ENCODE assay signal across 17 cellular contexts in the genomic region with DNA sequence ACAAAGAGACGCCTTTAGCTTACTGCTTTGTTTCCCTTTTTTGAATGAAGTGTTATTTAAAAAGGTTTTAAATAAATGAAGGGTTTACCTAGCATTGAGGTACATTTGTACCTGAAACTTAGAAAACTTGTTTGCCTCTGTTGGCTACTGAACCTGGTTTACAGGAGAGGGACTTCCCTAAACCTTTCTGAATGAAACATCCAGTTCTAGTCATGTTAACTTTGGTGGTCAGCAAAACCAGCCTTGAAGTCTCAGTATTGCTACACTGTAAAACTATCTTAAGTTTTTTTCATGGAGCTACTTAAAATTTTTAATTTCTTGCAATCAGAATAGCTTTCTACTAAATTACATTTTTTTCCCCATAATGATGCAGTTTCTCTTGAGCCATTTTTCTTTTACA. TPM values are rescaled to one million over a fixed set of nuclear protein-coding genes. Genes with fewer than 3 reads are reported as not detected.
DNase-seq lines count a peak whose midpoint lies in the region; ATAC-seq, FAIRE-seq and TF ChIP-seq lines count a peak whose summit lies in the region.
"Had no signal": no experiment of that assay in that cellular context is flagged by ENCODE, and none has a peak within 500 bp of the region (broad histone marks: within the 10 kb centered on the region; RNA-seq: fewer than 3 reads in every experiment).

No MANE protein-coding gene starts in this region.

- H3K4me1 ChIP-seq in H1 (replicated peaks in 1 of 4; ENCODE audit: control insufficient read depth in 3 of 4, insufficient read depth in 4 of 4, low read length in 3 of 4) (peaks cover 2 to 29% (median 16%) of the 10 kb centered on the region in 4 experiments; a peak in 6 of 7 replicates), osteoblast (ENCODE audit: insufficient read depth, low read length) (peaks cover 68% of the 10 kb centered on the region), suprapubic skin (peaks cover 8% of the 10 kb centered on the region), adrenal gland (replicated peaks in 1 of 2) (peaks cover 6 to 18% of the 10 kb centered on the region in 2 donors)

- no peaks in the 10 kb centered on the region for H3K79me1 ChIP-seq in H1 (ENCODE audit: low read depth, low read length)

- WGBS in H1 (ENCODE audit: extremely low coverage in 1 of 2, insufficient coverage in 1 of 2, insufficient read length in 1 of 2, insufficient replicate concordance in 2 of 2, low coverage in 1 of 2, low lambda C conversion rate in 2 of 2, missing lambda C conversion rate in 1 of 2), 2 experiments, result 45% methylated on average over 1 of the region's 1 CpG; no CpG with 5 or more reads in 1 of the 2 experiments
- 88% methylated on average over 1 of the region's 1 CpG for WGBS in suprapubic skin
- WGBS in adrenal gland, 4 donors, result 92 to 100% (median 95%) methylated on average over 1 of the region's 1 CpG

- H3K4me3 ChIP-seq in H1 (ENCODE audit: extremely low read depth in 1 of 4, insufficient read depth in 2 of 4, low read depth in 3 of 4, low read length in 4 of 4), result no peak overlapping the region
- H3K4me3 ChIP-seq in osteoblast (ENCODE audit: insufficient read depth, low read length), result no peak overlapping the region
- H3K4me3 ChIP-seq in suprapubic skin, result no peak overlapping the region
- H3K4me3 ChIP-seq in adrenal gland, result no peak overlapping the region
- H3K4me3 ChIP-seq: body of pancreas, coronary artery, MG63 had no signal

- H3K14ac ChIP-seq in H1 (ENCODE audit: insufficient read length), result no peak overlapping the region

- H3K27ac ChIP-seq in H1 (ENCODE audit: low read depth, low read length), result peak overlapping the region; percentile 47; the same call in 1 of the 2 replicates
- peak overlapping the region; percentile 98 for H3K27ac ChIP-seq in osteoblast (ENCODE audit: low read depth, low read length)
- H3K27ac ChIP-seq in suprapubic skin, result no peak overlapping the region
- peak overlapping the region in 1 of 5 donors; percentile 37 for H3K27ac ChIP-seq in adrenal gland

- no peak overlapping the region for H3K18ac ChIP-seq in H1 (ENCODE audit: extremely low read depth, low read length)

- no peak overlapping the region for H3K4ac ChIP-seq in H1 (replicated peaks; ENCODE audit: insufficient read length, low read depth, low read length)

- TF ChIP-seq RAD21 in H1 (IDR thresholded peaks at IDR 0.05 in 1 of 2, conservative IDR thresholded peaks at IDR 0.05 in 1 of 2; ENCODE audit: low read depth in 2 of 2, low read length in 2 of 2), result no peak

- H3K27me3 ChIP-seq in H1 (replicated peaks in 1 of 4; ENCODE audit: control insufficient read depth in 3 of 4, extremely low read depth in 1 of 4, insufficient read depth in 3 of 4, low read length in 3 of 4) (no peaks in the 10 kb centered on the region), osteoblast (ENCODE audit: insufficient read depth, low read length) (no peaks in the 10 kb centered on the region), suprapubic skin (no peaks in the 10 kb centered on the region), adrenal gland (no peaks in the 10 kb centered on the region)
- H3K27me3 ChIP-seq: body of pancreas, MG63 had no signal

- TF ChIP-seq EP300 in H1 (IDR thresholded peaks at IDR 0.05; ENCODE audit: borderline replicate concordance in 1 of 2, low read depth in 2 of 2, low read length in 2 of 2), result no peak
- no peak for TF ChIP-seq EP300 in suprapubic skin (IDR thresholded peaks at IDR 0.05)

- H3K9me3 ChIP-seq in H1 (ENCODE audit: insufficient read depth in 2 of 2, low read depth in 1 of 2, low read length in 1 of 2), result no peaks in the 10 kb centered on the region
- H3K9me3 ChIP-seq in osteoblast (ENCODE audit: low read depth, low read length), result no peaks in the 10 kb centered on the region
- H3K9me3 ChIP-seq in suprapubic skin, result no peaks in the 10 kb centered on the region
- H3K9me3 ChIP-seq in adrenal gland (replicated peaks in 1 of 3), result no peaks in the 10 kb centered on the region
- H3K9me3 ChIP-seq: body of pancreas, MG63 had no signal

- FAIRE-seq in GM12891 (lab: Jason Lieb, UNC), result no peak
- peak; percentile 62 for FAIRE-seq in H1 (lab: Jason Lieb, UNC)
- no peak for FAIRE-seq in H54 (lab: Jason Lieb, UNC)

- no peak overlapping the region for H2BK120ac ChIP-seq in H1 (replicated peaks; ENCODE audit: low read depth, low read length)

- no peak for TF ChIP-seq CTCF in H1 (IDR thresholded peaks at IDR 0.05; ENCODE audit: control extremely low read depth in 1 of 3, insufficient read depth in 1 of 3, low read depth in 1 of 3, low read length in 3 of 3)
- TF ChIP-seq CTCF in osteoblast (IDR thresholded peaks at IDR 0.05; ENCODE audit: extremely low read depth, low read depth, low read length), result no peak
- TF ChIP-seq CTCF in suprapubic skin (IDR thresholded peaks at IDR 0.05), result no peak
- TF ChIP-seq CTCF in adrenal gland (IDR thresholded peaks at IDR 0.05), result no peak

- intact Hi-C loops in adrenal gland (cut with DNase I), result no loop called here

- H2BK5ac ChIP-seq in H1 (ENCODE audit: low read depth, low read length), result no peak overlapping the region

- H3K23me2 ChIP-seq in H1 (ENCODE audit: low read depth, low read length), result no peaks in the 10 kb centered on the region

- POLR2A ChIA-PET in H1 (lab: Charles Lee; ENCODE audit: partially characterized antibody), result no interaction called here

- no peak overlapping the region for H3K9ac ChIP-seq in H1 (replicated peaks in 1 of 4; ENCODE audit: extremely low read depth in 1 of 4, low read depth in 3 of 4, low read length in 3 of 4)

- H4K5ac ChIP-seq in H1 (ENCODE audit: insufficient read length, low read depth, low read length), result peak overlapping the region; percentile 39

- H3K23ac ChIP-seq in H1 (ENCODE audit: insufficient read length), result no peak overlapping the region

- H3K56ac ChIP-seq in H1 (replicated peaks; ENCODE audit: insufficient read length, low read depth, low read length), result no peak overlapping the region

- H3K79me2 ChIP-seq in H1 (ENCODE audit: control insufficient read depth in 1 of 2, insufficient read depth in 2 of 2, low read length in 2 of 2), result peaks cover 3 to 81% of the 10 kb centered on the region in 2 experiments; a peak in 3 of 4 replicates
- H3K79me2 ChIP-seq in osteoblast (ENCODE audit: insufficient read depth, low read length), result peaks cover 89% of the 10 kb centered on the region

- no peak overlapping the region for H4K91ac ChIP-seq in H1 (replicated peaks; ENCODE audit: insufficient read length, low read length)

- H4K20me1 ChIP-seq in H1 (replicated peaks in 1 of 2; ENCODE audit: control insufficient read depth in 1 of 2, insufficient read depth in 2 of 2, low read length in 2 of 2) (peaks cover 1 to 2% of the 10 kb centered on the region in 2 experiments), osteoblast (ENCODE audit: insufficient read depth, low read length) (no peaks in the 10 kb centered on the region)

- no peak for TF ChIP-seq POLR2A in GM12891 (IDR thresholded peaks at IDR 0.05; ENCODE audit: low read depth, low read length)
- TF ChIP-seq POLR2A in H1 (IDR thresholded peaks at IDR 0.05; ENCODE audit: control extremely low read depth in 1 of 2, low read depth in 2 of 2, low read length in 2 of 2), result no peak
- no peak for TF ChIP-seq POLR2A in suprapubic skin (IDR thresholded peaks at IDR 0.05)
- no peak for TF ChIP-seq POLR2A in adrenal gland (IDR thresholded peaks at IDR 0.05)
- no peak for TF ChIP-seq POLR2A in H54 (IDR thresholded peaks at IDR 0.05; ENCODE audit: low read depth, low read length)

- no peak overlapping the region; the same call in 1 of the 2 replicates for H2BK12ac ChIP-seq in H1 (ENCODE audit: low read depth, low read length)

- no peak overlapping the region for H2AFZ ChIP-seq in H1 (ENCODE audit: low read length)
- no peak overlapping the region for H2AFZ ChIP-seq in osteoblast (ENCODE audit: low read length)

- H4K8ac ChIP-seq in H1 (ENCODE audit: extremely low read depth, insufficient read depth, low read length), result no peak overlapping the region

- no peak overlapping the region for H2AK5ac ChIP-seq in H1 (ENCODE audit: low read depth, low read length)

- H2BK20ac ChIP-seq in H1 (ENCODE audit: low read length), result no peak overlapping the region

- H3K4me2 ChIP-seq in H1 (ENCODE audit: insufficient read depth in 1 of 2, low read depth in 2 of 2, low read length in 2 of 2) (no peak overlapping the region), osteoblast (ENCODE audit: insufficient read depth, low read length) (no peak overlapping the region)

- ATAC-seq in HG03565 (IDR thresholded peaks at IDR 0.05; ENCODE audit: unreplicated experiment), result peak; percentile 71

- no peak overlapping the region for H2BK15ac ChIP-seq in H1 (ENCODE audit: low read length)

- H3K36me3 ChIP-seq in H1 (ENCODE audit: control insufficient read depth in 2 of 4, insufficient read depth in 4 of 4, low read length in 3 of 4), result no peaks in the 10 kb centered on the region
- no peaks in the 10 kb centered on the region for H3K36me3 ChIP-seq in osteoblast (ENCODE audit: insufficient read depth, low read length)
- no peaks in the 10 kb centered on the region for H3K36me3 ChIP-seq in suprapubic skin
- no peaks in the 10 kb centered on the region for H3K36me3 ChIP-seq in adrenal gland (replicated peaks in 1 of 2)
- H3K36me3 ChIP-seq: MG63 had no signal

- CTCF ChIA-PET in H1 (lab: Charles Lee; ENCODE audit: partially characterized antibody), result interaction anchor here (1.8 kb wide), 1 partner anchor 20 kb away, joined by 4 read pairs; no protein-coding TSS in a partner anchor

- no peak for DNase-seq in GM12891 (ENCODE audit: insufficient read length, low spot score)
- no peak for DNase-seq in H1 (ENCODE audit: low read depth in 1 of 2, low spot score in 2 of 2)
- DNase-seq in osteoblast (ENCODE audit: insufficient read length, low spot score, missing footprints), result no peak
- DNase-seq in suprapubic skin (ENCODE audit: low spot score in 2 of 2), result no peak
- no peak for DNase-seq in stimulated activated CD4-positive, alpha-beta T cell treated with anti-CD3 and anti-CD28 coated beads, Interleukin-4, amount 100 ng/mL, for 24 hours
- no peak for DNase-seq in adrenal gland
- no peak for DNase-seq in H54 (ENCODE audit: insufficient read length, low spot score)
- DNase-seq: activated CD4-positive, alpha-beta T cell treated with anti-CD3 and anti-CD28 coated beads, Interleukin-2, amount 10 ng/mL, durations not matched to agents 24 days and 14 days; activated naive CD4-positive, alpha-beta T cell treated with anti-CD3 and anti-CD28 coated beads, Interleukin-2, amount 50 U/mL, for 16 hours; activated T-cell treated with anti-CD3 and anti-CD28 coated beads for 4 hours; body of pancreas; immature natural killer cell; MG63; NCI-H187 treated with DMSO at 0.1 percent for 48 hours; NCI-H510A treated with DMSO at 0.1 percent for 48 hours had no signal

RNA-seq across cellular contexts. Expression of gene RASSF8, which starts 38.2 kb away (rescaled TPM):
- 0.08 TPM for polyA plus RNA-seq in GM12891 (2012; ENCODE audit: low read depth, missing spikeins)
- 46.7 and 48.2 TPM in 2 replicates for total RNA-seq in H1 (2021; fragmentation: NEBNext Ultra II Directional; extraction: Animal tissue kit (Norgen Biotek cat#: 25700))
- polyA plus RNA-seq in H1 (2011; rRNA removed) (4.4 and 6.4 TPM in 2 replicates), adrenal gland (10 to 100 TPM in 2 of 3 donors, 1 to 10 TPM in 1; 6.5 to 28.7 (median 10.5) TPM)
- polyA plus RNA-seq in H1 (2011; cell fraction: cytosol; rRNA removed), result 8.0 TPM
- 17.9 TPM for polyA plus RNA-seq in H1 (2011; cell fraction: nucleus; rRNA removed)
- polyA plus RNA-seq in H1 (2012, experiment 1 of 2), result 16.7 to 27.0 TPM (median 22.0 TPM) in 4 replicates
- polyA plus RNA-seq in H1 (2012, experiment 2 of 2), result 0.94 TPM
- polyA plus RNA-seq in H1 (2013, experiment 1 of 2), result 17.4 TPM
- 14.5 TPM for polyA plus RNA-seq in H1 (2013, experiment 2 of 2)
- 54.9 and 97.5 TPM in 2 replicates for polyA minus RNA-seq in H1 (2011; rRNA and poly(A)+ RNA removed)
- polyA minus RNA-seq in H1 (2011; cell fraction: cytosol; rRNA and poly(A)+ RNA removed), result 20.3 TPM
- 79.4 TPM for polyA minus RNA-seq in H1 (2011; cell fraction: nucleus; rRNA and poly(A)+ RNA removed)
- total RNA-seq in osteoblast (84.3 and 97.4 TPM in 2 replicates), suprapubic skin (10 to 100 TPM in 1 of 4 donors, 1 to 10 TPM in 3; 5.4 to 14.2 (median 6.1) TPM), adrenal gland (10 to 100 TPM; 29.2 to 85.7 (median 53.9) TPM)
